8 cellular contexts compared by ENCODE assay signal in genomic region chr2:165573534-165574461, GRCh38.
A peak's percentile ranks its signal among the peaks of the same experiment; 100 is the strongest.
DNase-seq lines count a peak whose midpoint lies in the region; ATAC-seq and TF ChIP-seq lines count a peak whose summit lies in the region.

No MANE protein-coding gene starts in this region.

- peak; percentile 97 for ATAC-seq in left colon

- H3K27me3 Mint-ChIP-seq in activated CD4-positive, alpha-beta memory T cell treated with anti-CD3 and anti-CD28 coated beads for 36 hours: no peaks in the 10 kb centered on the region
- H3K27me3 Mint-ChIP-seq in activated T-helper 1 cell treated with anti-CD3 and anti-CD28 coated beads, Interleukin-12 subunit alpha, Interleukin-12 subunit beta, Interleukin-2, Interleukin-4 antibody, amounts not matched to agents 30 ng/mL and 10 ng/mL and 1 ng/mL, durations not matched to agents 14 hours and 24 hours and 36 hours (ENCODE audit: insufficient read depth): peaks cover 5% of the 10 kb centered on the region

- no peaks in the 10 kb centered on the region for H3K4me1 Mint-ChIP-seq in activated CD4-positive, alpha-beta memory T cell treated with anti-CD3 and anti-CD28 coated beads for 36 hours (ENCODE audit: low read depth)
- no peaks in the 10 kb centered on the region for H3K4me1 Mint-ChIP-seq in activated T-helper 1 cell treated with anti-CD3 and anti-CD28 coated beads, Interleukin-12 subunit alpha, Interleukin-12 subunit beta, Interleukin-2, Interleukin-4 antibody, amounts not matched to agents 30 ng/mL and 10 ng/mL and 1 ng/mL, durations not matched to agents 14 hours and 24 hours and 36 hours (ENCODE audit: low read depth)

- H3K4me1 ChIP-seq in DOHH2 (ENCODE audit: control insufficient read depth, low read length) (peaks cover 33% of the 10 kb centered on the region), suprapubic skin (no peaks in the 10 kb centered on the region)

- peak overlapping the region; percentile 24; the same call in 1 of the 2 replicates for H3K4me2 ChIP-seq in DOHH2 (ENCODE audit: low read length)

- H3K27ac ChIP-seq in DOHH2 (ENCODE audit: low read depth, low read length) (peak overlapping the region; percentile 4; the same call in 1 of the 2 replicates), suprapubic skin (no peak overlapping the region)

- no peak for TF ChIP-seq POLR2A in suprapubic skin (IDR thresholded peaks at IDR 0.05)

- POLR2A ChIA-PET in activated CD4-positive, alpha-beta memory T cell treated with anti-CD3 and anti-CD28 coated beads for 36 hours (lab: Charles Lee): no interaction called here

- H3K9me3 ChIP-seq in DOHH2 (ENCODE audit: control insufficient read depth, insufficient read depth, low read length) (peaks cover 4% of the 10 kb centered on the region; the same call in 1 of the 2 replicates), suprapubic skin (no peaks in the 10 kb centered on the region)

- CTCF ChIA-PET in activated CD4-positive, alpha-beta memory T cell treated with anti-CD3 and anti-CD28 coated beads for 36 hours (lab: Charles Lee): interaction anchor here (0.6 kb wide), 1 partner anchor 24 kb away, joined by 3 read pairs; no protein-coding TSS in a partner anchor

- intact Hi-C loops in left colon (cut with DNase I, micrococcal nuclease): no loop called here
- intact Hi-C loops in activated CD4-positive, alpha-beta memory T cell treated with anti-CD3 and anti-CD28 coated beads for 36 hours (cut with micrococcal nuclease): no loop called here
- intact Hi-C loops in activated T-helper 1 cell treated with anti-CD3 and anti-CD28 coated beads, Interleukin-12 subunit alpha, Interleukin-12 subunit beta, Interleukin-2, Interleukin-4 antibody, amounts not matched to agents 30 ng/mL and 10 ng/mL and 1 ng/mL, durations not matched to agents 14 hours and 24 hours and 36 hours (cut with micrococcal nuclease): no loop called here

- no peaks in the 10 kb centered on the region for H3K9me2 ChIP-seq in DOHH2 (replicated peaks; ENCODE audit: control insufficient read depth, low read length)

- TF ChIP-seq EP300 in suprapubic skin (IDR thresholded peaks at IDR 0.05): no peak

- no peaks in the 10 kb centered on the region for H4K20me1 ChIP-seq in DOHH2 (ENCODE audit: control insufficient read depth, insufficient read depth, low read depth, low read length)

- H3F3A ChIP-seq in DOHH2 (ENCODE audit: control insufficient read depth, insufficient read depth): no peaks in the 10 kb centered on the region

- 57% methylated on average over 17 of the region's 17 CpGs for WGBS in suprapubic skin

- H3K9me3 Mint-ChIP-seq in activated CD4-positive, alpha-beta memory T cell treated with anti-CD3 and anti-CD28 coated beads for 36 hours: no peaks in the 10 kb centered on the region
- no peaks in the 10 kb centered on the region for H3K9me3 Mint-ChIP-seq in activated T-helper 1 cell treated with anti-CD3 and anti-CD28 coated beads, Interleukin-12 subunit alpha, Interleukin-12 subunit beta, Interleukin-2, Interleukin-4 antibody, amounts not matched to agents 30 ng/mL and 10 ng/mL and 1 ng/mL, durations not matched to agents 14 hours and 24 hours and 36 hours

- TF ChIP-seq CTCF in DOHH2 (IDR thresholded peaks at IDR 0.05; ENCODE audit: low read depth, low read length, poor library complexity, severe bottlenecking): no peak
- TF ChIP-seq CTCF in cardiac fibroblast (IDR thresholded peaks at IDR 0.05; ENCODE audit: low read depth, low read length): no peak
- no peak for TF ChIP-seq CTCF in suprapubic skin (IDR thresholded peaks at IDR 0.05)

- H3K4me3 Mint-ChIP-seq in activated CD4-positive, alpha-beta memory T cell treated with anti-CD3 and anti-CD28 coated beads for 36 hours: no peak overlapping the region
- H3K4me3 Mint-ChIP-seq in activated T-helper 1 cell treated with anti-CD3 and anti-CD28 coated beads, Interleukin-12 subunit alpha, Interleukin-12 subunit beta, Interleukin-2, Interleukin-4 antibody, amounts not matched to agents 30 ng/mL and 10 ng/mL and 1 ng/mL, durations not matched to agents 14 hours and 24 hours and 36 hours: no peak overlapping the region

- DNase-seq in NCI-H2227 treated with DMSO at 0.1 percent for 48 hours (lab: John Stamatoyannopoulos, UW) (peak; percentile 98), cardiac fibroblast (ENCODE audit: low read depth in 2 of 2) (peak; percentile 36 to 39), left colon (peak; percentile 43 to 59), suprapubic skin (ENCODE audit: low spot score in 2 of 2) (no peak), GF-D8 (lab: John Stamatoyannopoulos, UW) (no peak)
- DNase-seq in activated CD4-positive, alpha-beta memory T cell treated with anti-CD3 and anti-CD28 coated beads for 36 hours: no peak
- DNase-seq in activated T-helper 1 cell treated with anti-CD3 and anti-CD28 coated beads, Interleukin-12 subunit alpha, Interleukin-12 subunit beta, Interleukin-2, Interleukin-4 antibody, amounts not matched to agents 30 ng/mL and 10 ng/mL and 1 ng/mL, durations not matched to agents 14 hours and 24 hours and 36 hours (ENCODE audit: low spot score): no peak

- H3K36me3 ChIP-seq in DOHH2 (ENCODE audit: control insufficient read depth, low read length): no peaks in the 10 kb centered on the region
- no peaks in the 10 kb centered on the region for H3K36me3 ChIP-seq in suprapubic skin

- H3K27me3 ChIP-seq in DOHH2 (ENCODE audit: control insufficient read depth, low read length) (no peaks in the 10 kb centered on the region), suprapubic skin (no peaks in the 10 kb centered on the region)

- H3K27ac Mint-ChIP-seq in activated CD4-positive, alpha-beta memory T cell treated with anti-CD3 and anti-CD28 coated beads for 36 hours: no peak overlapping the region
- H3K27ac Mint-ChIP-seq in activated T-helper 1 cell treated with anti-CD3 and anti-CD28 coated beads, Interleukin-12 subunit alpha, Interleukin-12 subunit beta, Interleukin-2, Interleukin-4 antibody, amounts not matched to agents 30 ng/mL and 10 ng/mL and 1 ng/mL, durations not matched to agents 14 hours and 24 hours and 36 hours: no peak overlapping the region

- H3K36me3 Mint-ChIP-seq in activated CD4-positive, alpha-beta memory T cell treated with anti-CD3 and anti-CD28 coated beads for 36 hours: no peaks in the 10 kb centered on the region
- no peaks in the 10 kb centered on the region for H3K36me3 Mint-ChIP-seq in activated T-helper 1 cell treated with anti-CD3 and anti-CD28 coated beads, Interleukin-12 subunit alpha, Interleukin-12 subunit beta, Interleukin-2, Interleukin-4 antibody, amounts not matched to agents 30 ng/mL and 10 ng/mL and 1 ng/mL, durations not matched to agents 14 hours and 24 hours and 36 hours (ENCODE audit: low read depth)

- peak overlapping the region; percentile 35 for H3K4me3 ChIP-seq in DOHH2 (ENCODE audit: low read length)
- H3K4me3 ChIP-seq in cardiac fibroblast (replicated peaks in 1 of 2; ENCODE audit: low read depth in 2 of 2, low read length in 2 of 2): peak overlapping the region; percentile 30 to 54
- H3K4me3 ChIP-seq in suprapubic skin: peak overlapping the region; percentile 6

- H3K79me2 ChIP-seq in DOHH2 (ENCODE audit: control insufficient read depth, low read length): no peaks in the 10 kb centered on the region

Comparison
In these comparisons a context has a peak if more than half of its experiments do, and no peak if none do; other contexts are left out.
1. DNase-seq: peak in NCI-H2227 treated with DMSO at 0.1 percent for 48 hours (single experiment), cardiac fibroblast (2 of 2) and left colon (2 of 2); none in suprapubic skin (0 of 2), GF-D8 (single experiment), activated CD4-positive, alpha-beta memory T cell treated with anti-CD3 and anti-CD28 coated beads for 36 hours (single experiment) and activated T-helper 1 cell treated with anti-CD3 and anti-CD28 coated beads, Interleukin-12 subunit alpha, Interleukin-12 subunit beta, Interleukin-2, Interleukin-4 antibody, amounts not matched to agents 30 ng/mL and 10 ng/mL and 1 ng/mL, durations not matched to agents 14 hours and 24 hours and 36 hours (single experiment).
2. Peak in every context shown above with its lines, with median percentiles within 50 percentile points of each other: H3K4me3 ChIP-seq.